Comparison of ENCODE assay signal across 19 cellular contexts in genomic region chr15:58336161-58336560, GRCh38.
DNase-seq lines count a peak whose midpoint lies in the region; ATAC-seq, FAIRE-seq and TF ChIP-seq lines count a peak whose summit lies in the region.
"Had no signal": no experiment of that assay in that cellular context is flagged by ENCODE, and none has a peak within 500 bp of the region (broad histone marks: within the 10 kb centered on the region; RNA-seq: fewer than 3 reads in every experiment).

No MANE protein-coding gene starts in this region.

- H3K36me3 Mint-ChIP-seq in Calu3 (ENCODE audit: insufficient read depth, unreplicated experiment) (peaks cover 21% of the 10 kb centered on the region), mesothelial cell of epicardium (peaks cover 3% of the 10 kb centered on the region)

- no peaks in the 10 kb centered on the region for H3K9me3 ChIP-seq in BLaER1
- no peaks in the 10 kb centered on the region; the same call in 2 of the 3 replicates for H3K9me3 ChIP-seq in GM12878 (replicated peaks; ENCODE audit: control insufficient read depth, insufficient read depth, low read length)
- H3K9me3 ChIP-seq: SJCRH30 had no signal

- no peak for ATAC-seq in GM12878
- ATAC-seq in GM19023 (IDR thresholded peaks at IDR 0.05; ENCODE audit: unreplicated experiment), result no peak
- ATAC-seq in HG02798 (IDR thresholded peaks at IDR 0.05; ENCODE audit: poor library complexity, unreplicated experiment), result no peak
- ATAC-seq: GM23338, HCT116 had no signal

- no peak for TF ChIP-seq POLR2A in GM12878 (IDR thresholded peaks at IDR 0.05; ENCODE audit: low read depth, low read length)

- TF ChIP-seq RAD21 in GM12878 (IDR thresholded peaks at IDR 0.05; ENCODE audit: insufficient read depth, low read depth, low read length), result no peak

- TF ChIP-seq EP300 in GM12878 (IDR thresholded peaks at IDR 0.05; ENCODE audit: borderline replicate concordance in 1 of 2, control insufficient read depth in 1 of 2, low read depth in 2 of 2, low read length in 2 of 2), result no peak

- H3K4me3 ChIP-seq in BLaER1, result no peak overlapping the region
- H3K4me3 ChIP-seq in GM12878, result no peak overlapping the region
- H3K4me3 ChIP-seq: GM23338, PC-9, SJCRH30 had no signal

- in situ Hi-C loops in GM12878 (cut with MboI) (no loop called here), GM13976 (cut with MboI; ENCODE audit: low sequenced_read_pairs, unreplicated experiment) (no loop called here)

- H3K27ac ChIP-seq in BLaER1 (no peak overlapping the region), GM12878 (ENCODE audit: control insufficient read depth, insufficient read depth) (no peak overlapping the region)
- H3K27ac ChIP-seq: PC-9, SJCRH30 had no signal

- no peak for FAIRE-seq in GM12878 (lab: Jason Lieb, UNC)

- H3K4me3 Mint-ChIP-seq in Calu3 (ENCODE audit: low read depth, unreplicated experiment) (no peak overlapping the region), mesothelial cell of epicardium (no peak overlapping the region)
- H3K4me3 Mint-ChIP-seq: CD14-positive monocyte, GM23338 had no signal

- H3K79me2 ChIP-seq in GM12878 (ENCODE audit: control insufficient read depth, insufficient read depth, low read length), result no peaks in the 10 kb centered on the region

- POLR2A ChIA-PET in GM12878 (lab: Charles Lee), result interaction anchor here (0.5 to 0.7 kb wide), 6 partner anchors 19 to 917 kb away, joined by 3 to 6 read pairs (median 3); no protein-coding TSS in a partner anchor

- intact Hi-C loops in Calu3 (cut with micrococcal nuclease; ENCODE audit: unreplicated experiment) (no loop called here), GM12878 (cut with micrococcal nuclease; ENCODE audit: unreplicated experiment) (no loop called here)

- RAD21 ChIA-PET in GM12878 (lab: Charles Lee; ENCODE audit: unreplicated experiment), result no interaction called here

- H4K20me1 ChIP-seq in BLaER1, result no peaks in the 10 kb centered on the region
- H4K20me1 ChIP-seq in GM12878 (ENCODE audit: control insufficient read depth, insufficient read depth), result no peaks in the 10 kb centered on the region

- no peaks in the 10 kb centered on the region for H3K27me3 Mint-ChIP-seq in Calu3 (ENCODE audit: unreplicated experiment)
- H3K27me3 Mint-ChIP-seq in mesothelial cell of epicardium (ENCODE audit: low read depth), result no peaks in the 10 kb centered on the region

- CTCF ChIA-PET in Calu3 (lab: Charles Lee) (interaction anchor here (0.6 kb wide), 1 partner anchor 458 kb away, joined by 3 read pairs; no protein-coding TSS in a partner anchor), GM12878 (lab: Yijun Ruan, JAX) (no interaction called here)

- SMC1A ChIA-PET in GM12878 (lab: Charles Lee; ENCODE audit: uncharacterized antibody, unreplicated experiment), result interaction anchor here (1.0 to 2.3 kb wide), 3 partner anchors 38 to 108 kb away, joined by 3 to 6 read pairs (median 5); no protein-coding TSS in a partner anchor

- H2AFZ ChIP-seq in GM12878 (ENCODE audit: control insufficient read depth, low read depth, low read length), result peak overlapping the region; percentile 62
- H2AFZ ChIP-seq: GM23338, PC-9 had no signal

- DNase-seq in Calu3, result no peak
- no peak for DNase-seq in GM12878 (ENCODE audit: low read depth, low spot score)
- DNase-seq in mesothelial cell of epicardium (ENCODE audit: low spot score in 2 of 2, unreplicated experiment in 2 of 2), result no peak
- no peak for DNase-seq in nucleus accumbens (lab: John Stamatoyannopoulos, UW)
- no peak for DNase-seq in GM13976 (ENCODE audit: low spot score)
- DNase-seq: DMS 273 treated with DMSO at 0.1 percent for 48 hours, DND-41, NCI-H1105 treated with DMSO at 0.1 percent for 48 hours, NCI-H1694, NCI-H2081 treated with DMSO at 0.1 percent for 48 hours, NCI-H82, PC-9, SJCRH30 had no signal

- H3K36me3 ChIP-seq in BLaER1, result no peaks in the 10 kb centered on the region
- no peaks in the 10 kb centered on the region for H3K36me3 ChIP-seq in GM12878 (ENCODE audit: control insufficient read depth in 2 of 2, insufficient read depth in 2 of 2, low read length in 1 of 2)
- H3K36me3 ChIP-seq: SJCRH30 had no signal

- H3K9ac ChIP-seq in BLaER1 (no peak overlapping the region), GM12878 (ENCODE audit: control insufficient read depth, insufficient read depth, low read length) (no peak overlapping the region)

- H3K9me3 Mint-ChIP-seq in Calu3 (ENCODE audit: low read depth, unreplicated experiment) (peaks cover 2% of the 10 kb centered on the region), mesothelial cell of epicardium (peaks cover 9% of the 10 kb centered on the region)

- H3K27ac Mint-ChIP-seq in Calu3 (ENCODE audit: unreplicated experiment) (peak overlapping the region; percentile 25), mesothelial cell of epicardium (peak overlapping the region; percentile 41)
- H3K27ac Mint-ChIP-seq: CD14-positive monocyte, GM23338 had no signal

- TF ChIP-seq CTCF in Calu3 (IDR thresholded peaks at IDR 0.05; ENCODE audit: unreplicated experiment) (no peak), GM12878 (IDR thresholded peaks at IDR 0.05 in 2 of 3, conservative IDR thresholded peaks at IDR 0.05 in 1 of 3; ENCODE audit: control insufficient read depth in 2 of 3, extremely low read depth in 1 of 3, insufficient read depth in 1 of 3, low read depth in 3 of 3, low read length in 3 of 3) (no peak), mesothelial cell of epicardium (IDR thresholded peaks at IDR 0.05; ENCODE audit: unreplicated experiment) (no peak), GM13976 (IDR thresholded peaks at IDR 0.05; ENCODE audit: borderline replicate concordance, control extremely low read depth, extremely low read depth, insufficient read depth, missing control alignments) (no peak)

- BruUV-seq in Calu3 (replicated peaks; lab: Mats Ljungman, UMichigan), result no TSS peak
- no TSS peak for BruUV-seq in GM12878 (replicated peaks; lab: Mats Ljungman, UMichigan)

- WGBS in GM12878 (ENCODE audit: insufficient coverage, insufficient replicate concordance, low lambda C conversion rate, missing lambda C conversion rate), result 4% methylated on average over 3 of the region's 3 CpGs

- H3K4me2 ChIP-seq in BLaER1, result peak overlapping the region; percentile 41
- no peak overlapping the region for H3K4me2 ChIP-seq in GM12878 (ENCODE audit: control insufficient read depth, insufficient read depth)
- H3K4me2 ChIP-seq: GM23338, PC-9 had no signal

- H3K4me1 Mint-ChIP-seq in Calu3 (ENCODE audit: low read depth, unreplicated experiment), result peaks cover 32% of the 10 kb centered on the region
- peaks cover 23% of the 10 kb centered on the region for H3K4me1 Mint-ChIP-seq in mesothelial cell of epicardium

- peaks cover 44% of the 10 kb centered on the region for H3K4me1 ChIP-seq in BLaER1
- H3K4me1 ChIP-seq in GM12878 (ENCODE audit: control insufficient read depth, insufficient read depth, low read length), result peaks cover 27% of the 10 kb centered on the region

- H3K27me3 ChIP-seq in BLaER1 (no peaks in the 10 kb centered on the region), GM12878 (replicated peaks in 1 of 2; ENCODE audit: control insufficient read depth in 2 of 2, insufficient read depth in 2 of 2, low read length in 1 of 2) (no peaks in the 10 kb centered on the region)
- H3K27me3 ChIP-seq: SJCRH30 had no signal

TF ChIP-seq in GM12878, 131 proteins besides CTCF, POLR2A, EP300 and RAD21:
- TF ChIP-seq RELB (IDR thresholded peaks at IDR 0.05; ENCODE audit: low read depth) (peak; percentile 67; the same call in 1 of the 2 replicates), ZNF384 (IDR thresholded peaks at IDR 0.05; ENCODE audit: borderline replicate concordance, low read depth, low read length) (0 out of 2 replicates have a peak, but pooled peaks have one; percentile 33), ATF7 (IDR thresholded peaks at IDR 0.05; ENCODE audit: low read depth) (0 out of 2 replicates have a peak, but pooled peaks have one; percentile 19), TCF3 (IDR thresholded peaks at IDR 0.05; ENCODE audit: borderline replicate concordance, insufficient read depth, low read depth, low read length) (no peak), PKNOX1 (IDR thresholded peaks at IDR 0.05) (0 out of 2 replicates have a peak, but pooled peaks have one; percentile 21), ZNF274 (IDR thresholded peaks at IDR 0.05; ENCODE audit: insufficient read depth, insufficient read length) (no peak), IKZF2 (IDR thresholded peaks at IDR 0.05) (0 out of 4 replicates have a peak, but pooled peaks of 1 of the 2 experiments have one; percentile 0)
TF ChIP-seq in GM12878: peak in this region for 5.
